8 cellular contexts compared by ENCODE assay signal in the genomic region with DNA sequence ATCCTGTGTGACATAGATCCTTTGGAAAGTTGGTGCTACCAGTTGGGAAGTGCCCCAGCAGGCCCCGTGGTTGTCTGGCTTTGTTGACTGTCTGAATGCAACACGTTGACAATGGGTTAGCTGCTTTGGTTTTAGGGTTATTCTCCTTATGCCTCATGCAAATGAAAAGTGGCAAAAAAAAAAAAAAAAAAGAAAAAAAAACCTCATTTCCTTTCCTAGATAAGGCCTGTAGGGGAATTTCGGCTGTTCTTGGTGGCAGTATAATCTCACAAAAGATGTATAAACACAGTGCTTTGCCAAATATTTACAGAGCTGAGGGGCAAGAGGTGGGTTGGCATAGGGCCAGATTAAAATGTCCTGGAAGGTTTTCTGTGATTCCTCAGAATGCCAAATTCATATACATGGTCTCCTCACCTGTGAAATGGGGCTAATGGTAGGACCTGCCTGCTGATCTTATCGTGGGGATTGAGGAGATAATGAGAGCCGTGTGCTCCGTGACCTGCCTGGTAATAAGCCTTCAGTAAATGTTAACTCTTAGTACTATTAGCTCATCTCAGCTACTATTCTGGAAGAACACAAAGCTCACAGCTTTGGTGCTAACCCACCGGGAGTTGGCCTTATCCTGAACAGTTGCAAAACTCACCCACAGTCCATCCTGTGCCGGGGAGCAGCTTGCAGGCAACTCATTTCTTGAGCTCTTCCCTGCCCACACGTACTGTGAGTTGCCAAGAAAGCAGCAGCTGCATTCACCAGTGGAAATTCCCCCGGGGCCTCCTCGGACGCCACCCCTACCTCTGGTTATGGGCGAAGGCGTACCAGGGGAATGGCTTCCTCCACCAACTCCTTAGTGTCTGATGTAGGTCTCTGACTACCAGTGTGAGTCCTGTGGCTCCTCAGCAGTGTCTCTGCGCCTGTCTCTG.
A peak's percentile ranks its signal among the peaks of the same experiment; 100 is the strongest.
DNase-seq lines count a peak whose midpoint lies in the region; ATAC-seq and FAIRE-seq lines count a peak whose summit lies in the region.

No MANE protein-coding gene starts in this region.

- peak; percentile 53 for ATAC-seq in GM19372 (IDR thresholded peaks at IDR 0.05; ENCODE audit: low read depth, unreplicated experiment)
- peak; percentile 60 for ATAC-seq in HG03439 (IDR thresholded peaks at IDR 0.05; ENCODE audit: unreplicated experiment)
- peak; percentile 61 for ATAC-seq in activated CD8-positive, alpha-beta memory T cell treated with anti-CD3 and anti-CD28 coated beads, Interleukin-2, amount 10 ng/mL, durations not matched to agents 7 days and 5 days
- peak; percentile 34 to 51 for ATAC-seq in naive B cell (ENCODE audit: low read depth in 2 of 2)

- no peaks in the 10 kb centered on the region for H3K27me3 ChIP-seq in CD4-positive, alpha-beta memory T cell (ENCODE audit: insufficient read depth, low read length)

- CTCF ChIA-PET in CD4-positive, alpha-beta memory T cell (lab: Charles Lee; ENCODE audit: partially characterized antibody) = interaction anchor here (0.7 to 1.2 kb wide), 2 partner anchors 42 to 250 kb away, joined by 3 to 4 read pairs; no protein-coding TSS in a partner anchor
- CTCF ChIA-PET in activated CD8-positive, alpha-beta memory T cell treated with anti-CD3 and anti-CD28 coated beads, Interleukin-2, amount 10 ng/mL, durations not matched to agents 7 days and 5 days (lab: Charles Lee) = interaction anchor here (1.2 kb wide), 1 partner anchor 266 kb away, joined by 3 read pairs; no protein-coding TSS in a partner anchor

- H3K27ac ChIP-seq in CD4-positive, alpha-beta memory T cell (ENCODE audit: low read depth, low read length) = peak overlapping the region; percentile 23

- peaks cover 0 to under 1% (median 0%) of the 10 kb centered on the region in 8 donors for H3K9me3 Mint-ChIP-seq in CD4-positive, alpha-beta memory T cell
- no peaks in the 10 kb centered on the region for H3K9me3 Mint-ChIP-seq in activated CD8-positive, alpha-beta memory T cell treated with anti-CD3 and anti-CD28 coated beads, Interleukin-2, amount 10 ng/mL, durations not matched to agents 7 days and 5 days (ENCODE audit: low read depth)
- H3K9me3 Mint-ChIP-seq in naive B cell = peaks cover 0 to 7% (median 0%) of the 10 kb centered on the region in 7 donors

- POLR2A ChIA-PET in CD4-positive, alpha-beta memory T cell (lab: Charles Lee; ENCODE audit: partially characterized antibody) = interaction anchor here (0.7 to 1.1 kb wide), 2 partner anchors 37 to 47 kb away, joined by 3 read pairs; no protein-coding TSS in a partner anchor

- peaks cover 33% of the 10 kb centered on the region for H3K4me1 ChIP-seq in CD4-positive, alpha-beta memory T cell (ENCODE audit: insufficient read depth, low read length)

- H3K4me1 Mint-ChIP-seq in CD4-positive, alpha-beta memory T cell = peaks cover 36 to 49% (median 42%) of the 10 kb centered on the region in 4 donors
- peaks cover 39% of the 10 kb centered on the region for H3K4me1 Mint-ChIP-seq in activated CD8-positive, alpha-beta memory T cell treated with anti-CD3 and anti-CD28 coated beads, Interleukin-2, amount 10 ng/mL, durations not matched to agents 7 days and 5 days
- peaks cover 19 to 22% (median 21%) of the 10 kb centered on the region in 3 donors for H3K4me1 Mint-ChIP-seq in naive B cell

- peak overlapping the region; percentile 48 to 94 (median 76) for H3K27ac Mint-ChIP-seq in CD4-positive, alpha-beta memory T cell
- H3K27ac Mint-ChIP-seq in activated CD8-positive, alpha-beta memory T cell treated with anti-CD3 and anti-CD28 coated beads, Interleukin-2, amount 10 ng/mL, durations not matched to agents 7 days and 5 days = peak overlapping the region; percentile 48
- H3K27ac Mint-ChIP-seq in naive B cell = peak overlapping the region in 3 of 6 donors; percentile 32 to 62 (median 35)

- peaks cover 1 to 26% of the 10 kb centered on the region in 2 donors for H3K36me3 Mint-ChIP-seq in CD4-positive, alpha-beta memory T cell
- peaks cover 15% of the 10 kb centered on the region for H3K36me3 Mint-ChIP-seq in activated CD8-positive, alpha-beta memory T cell treated with anti-CD3 and anti-CD28 coated beads, Interleukin-2, amount 10 ng/mL, durations not matched to agents 7 days and 5 days
- peaks cover 18 to 30% of the 10 kb centered on the region in 2 donors for H3K36me3 Mint-ChIP-seq in naive B cell

- H3K4me3 Mint-ChIP-seq in CD4-positive, alpha-beta memory T cell = peak overlapping the region; percentile 5 to 84 (median 61)
- peak overlapping the region; percentile 4 for H3K4me3 Mint-ChIP-seq in activated CD8-positive, alpha-beta memory T cell treated with anti-CD3 and anti-CD28 coated beads, Interleukin-2, amount 10 ng/mL, durations not matched to agents 7 days and 5 days
- peak overlapping the region in 3 of 8 donors; percentile 13 to 37 (median 32) for H3K4me3 Mint-ChIP-seq in naive B cell

- DNase-seq in CD4-positive, alpha-beta memory T cell = peak; percentile 4 to 68 (median 37)
- peak; percentile 62 for DNase-seq in activated CD8-positive, alpha-beta memory T cell treated with anti-CD3 and anti-CD28 coated beads, Interleukin-2, amount 10 ng/mL, durations not matched to agents 7 days and 5 days
- DNase-seq in naive B cell (no peak), NCI-H1417 treated with DMSO at 0.1 percent for 48 hours (lab: John Stamatoyannopoulos, UW) (no peak), RCC 7860 (ENCODE audit: low spot score) (no peak), urothelium cell line (ENCODE audit: low spot score) (no peak)

- intact Hi-C loops in CD4-positive, alpha-beta memory T cell (cut with micrococcal nuclease) = loop anchor here (2.0 to 5.0 kb wide), 2 partner anchors 39 to 222 kb away; no protein-coding TSS in a partner anchor

- no peaks in the 10 kb centered on the region for H3K27me3 Mint-ChIP-seq in CD4-positive, alpha-beta memory T cell
- H3K27me3 Mint-ChIP-seq in activated CD8-positive, alpha-beta memory T cell treated with anti-CD3 and anti-CD28 coated beads, Interleukin-2, amount 10 ng/mL, durations not matched to agents 7 days and 5 days = no peaks in the 10 kb centered on the region
- H3K27me3 Mint-ChIP-seq in naive B cell = no peaks in the 10 kb centered on the region

- FAIRE-seq in RCC 7860 (lab: Jason Lieb, UNC) (no peak), urothelium cell line (lab: Jason Lieb, UNC) (no peak)

- no peaks in the 10 kb centered on the region for H3K36me3 ChIP-seq in CD4-positive, alpha-beta memory T cell (ENCODE audit: insufficient read depth, low read length)

- H3K4me3 ChIP-seq in CD4-positive, alpha-beta memory T cell (ENCODE audit: low read length in 2 of 2) = no peak overlapping the region

- no peaks in the 10 kb centered on the region for H3K9me3 ChIP-seq in CD4-positive, alpha-beta memory T cell (ENCODE audit: control insufficient read depth in 1 of 2, low read length in 2 of 2)

Comparison
In these comparisons a context has a peak if more than half of its experiments do, and no peak if none do; other contexts are left out.
1. DNase-seq: peak in CD4-positive, alpha-beta memory T cell (5 of 5) and activated CD8-positive, alpha-beta memory T cell treated with anti-CD3 and anti-CD28 coated beads, Interleukin-2, amount 10 ng/mL, durations not matched to agents 7 days and 5 days (single experiment); none in naive B cell (single experiment), NCI-H1417 treated with DMSO at 0.1 percent for 48 hours (single experiment), RCC 7860 (single experiment) and urothelium cell line (single experiment).
2. Peak in every context shown above with its lines, with median percentiles within 50 percentile points of each other: ATAC-seq.